In the genomic region with DNA sequence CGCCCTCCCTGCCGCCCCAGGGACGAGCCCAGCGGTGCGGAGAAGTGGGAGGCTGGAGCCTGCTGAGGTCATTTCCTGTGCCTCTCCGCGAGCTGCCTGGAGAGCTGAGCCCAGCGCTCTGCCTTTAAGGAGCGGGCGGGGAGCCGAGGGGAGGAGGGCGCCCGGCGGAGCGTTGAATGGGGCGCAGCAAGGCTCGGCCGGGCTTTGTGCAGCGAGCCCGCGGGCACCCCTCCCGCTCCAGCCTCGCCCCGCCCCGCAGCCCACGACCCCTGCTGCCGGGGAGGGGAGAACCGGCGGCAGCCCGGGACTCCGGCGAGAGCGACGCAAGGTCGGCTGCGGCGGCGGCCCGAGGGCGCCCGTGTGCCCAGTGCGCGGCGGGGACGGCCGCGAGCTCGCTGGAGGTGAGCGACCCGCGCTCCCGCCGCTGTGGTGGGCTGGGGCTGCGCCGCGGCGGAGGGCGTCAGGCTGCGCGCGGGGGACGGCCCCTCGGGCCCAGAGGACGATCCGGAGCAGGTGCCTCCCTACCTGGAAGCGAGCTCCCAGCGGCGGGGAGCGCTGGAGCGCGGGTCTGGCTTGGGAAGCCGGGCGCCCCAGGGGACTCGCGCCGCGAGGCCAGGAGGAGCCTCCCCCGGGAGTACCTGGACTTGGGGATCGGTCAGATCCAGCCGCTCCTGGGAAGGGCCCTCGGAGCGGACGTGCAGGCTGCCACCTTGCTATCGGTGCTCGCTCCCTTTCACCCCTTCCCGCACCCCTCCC, we compare ENCODE assay signal across 8 cellular contexts. TPM values are rescaled to one million over a fixed set of nuclear protein-coding genes. Genes with fewer than 3 reads are reported as not detected.
A peak's percentile ranks its signal among the peaks of the same experiment; 100 is the strongest.
DNase-seq lines count a peak whose midpoint lies in the region; ATAC-seq, FAIRE-seq and TF ChIP-seq lines count a peak whose summit lies in the region.

A gene (plus strand): TSS at position 293 of the 756 bp plus-strand sequence. CDS start 8,578 bp downstream, outside the sequence.

- no peaks in the 10 kb centered on the region for H3K9me1 ChIP-seq in keratinocyte (ENCODE audit: control insufficient read depth, extremely low read depth, insufficient read depth, low read length)

- H3K9ac ChIP-seq in keratinocyte (ENCODE audit: control insufficient read depth, extremely low read depth, insufficient read depth, low read length): peak within 1 kb of the TSS; percentile 59

- H3K4me3 ChIP-seq in GM23338 (peak within 1 kb of the TSS; percentile 87), keratinocyte (ENCODE audit: control insufficient read depth in 2 of 3, extremely low read depth in 1 of 3, insufficient read depth in 2 of 3, low read depth in 1 of 3, low read length in 3 of 3) (peak within 1 kb of the TSS; percentile 43 to 66 (median 62)), spleen (peak within 1 kb of the TSS; percentile 52 to 86 (median 66))

- peaks cover 46% of the 10 kb centered on the region for H3K27me3 Mint-ChIP-seq in CD4-positive, alpha-beta T cell
- H3K27me3 Mint-ChIP-seq in GM23338 (ENCODE audit: insufficient read depth, low read depth, poor library complexity) (peaks cover 19% of the 10 kb centered on the region), WTC11 (ENCODE audit: low read depth) (peaks cover 2% of the 10 kb centered on the region; the same call in 1 of the 2 replicates)
- H3K27me3 Mint-ChIP-seq in central memory CD8-positive, alpha-beta T cell: peaks cover 40% of the 10 kb centered on the region

- TF ChIP-seq POLR2A in spleen (IDR thresholded peaks at IDR 0.05): no peak

- intact Hi-C loops in CD4-positive, alpha-beta T cell (cut with DNase I, micrococcal nuclease): no loop called here
- intact Hi-C loops in spleen (cut with DNase I; ENCODE audit: low total_unique reads): no loop called here

- no peaks in the 10 kb centered on the region for H3K36me3 ChIP-seq in GM23338 (ENCODE audit: insufficient read depth)
- peaks cover 0 to 5% of the 10 kb centered on the region in 2 experiments for H3K36me3 ChIP-seq in keratinocyte (ENCODE audit: control insufficient read depth in 2 of 2, extremely low read depth in 1 of 2, insufficient read depth in 2 of 2, low read length in 2 of 2)
- H3K36me3 ChIP-seq in spleen: no peaks in the 10 kb centered on the region

- H3K4me3 Mint-ChIP-seq in CD4-positive, alpha-beta T cell: peak within 1 kb of the TSS; percentile 86
- H3K4me3 Mint-ChIP-seq in GM23338: peak within 1 kb of the TSS; percentile 84
- peak within 1 kb of the TSS; percentile 86 for H3K4me3 Mint-ChIP-seq in WTC11
- H3K4me3 Mint-ChIP-seq in central memory CD8-positive, alpha-beta T cell: peak within 1 kb of the TSS; percentile 55

- dilution Hi-C loops in keratinocyte (cut with MboI; ENCODE audit: extremely low pct_ligation_motif_present, low sequenced_read_pairs): no loop called here

- no peak for FAIRE-seq in keratinocyte (lab: Jason Lieb, UNC)

- H3K9me2 ChIP-seq in GM23338 (ENCODE audit: insufficient read depth): no peaks in the 10 kb centered on the region

- peaks cover 9% of the 10 kb centered on the region for H3K27me3 ChIP-seq in CD4-positive, alpha-beta T cell (ENCODE audit: control insufficient read depth, insufficient read depth, low read length)
- H3K27me3 ChIP-seq in GM23338 (ENCODE audit: insufficient read depth) (peaks cover 12% of the 10 kb centered on the region; the same call in 1 of the 2 replicates), keratinocyte (ENCODE audit: control insufficient read depth, extremely low read depth, insufficient read depth, low read length) (no peaks in the 10 kb centered on the region), spleen (replicated peaks in 1 of 7) (peaks cover 0 to 30% (median 13%) of the 10 kb centered on the region in 7 donors)

- 0 to 4% (median 1%) methylated on average over 6 to 86 of the region's 86 CpGs for WGBS in spleen, 5 donors

- H3K4me1 ChIP-seq in GM23338 (ENCODE audit: insufficient read depth): peaks cover 22% of the 10 kb centered on the region
- peaks cover 4% of the 10 kb centered on the region for H3K4me1 ChIP-seq in keratinocyte (ENCODE audit: control insufficient read depth, extremely low read depth, insufficient read depth, low read length)
- H3K4me1 ChIP-seq in spleen: peaks cover 0 to 21% (median 14%) of the 10 kb centered on the region in 6 donors

- no peak for TF ChIP-seq CTCF in CD4-positive, alpha-beta T cell (IDR thresholded peaks at IDR 0.05)
- TF ChIP-seq CTCF in GM23338 (conservative IDR thresholded peaks at IDR 0.05; ENCODE audit: low read depth in 2 of 2): 0 out of 4 replicates have a peak, but pooled peaks of 1 of the 2 experiments have one; percentile 4
- TF ChIP-seq CTCF in WTC11 (IDR thresholded peaks at IDR 0.05): no peak
- peak in 1 of 3 experiments; percentile 8 for TF ChIP-seq CTCF in keratinocyte (optimal IDR thresholded peaks at IDR 0.05 in 1 of 3, IDR thresholded peaks at IDR 0.05 in 1 of 3, conservative IDR thresholded peaks at IDR 0.05 in 1 of 3; ENCODE audit: extremely low read depth in 1 of 3, insufficient read depth in 2 of 3, low read length in 3 of 3)
- no peak for TF ChIP-seq CTCF in spleen (IDR thresholded peaks at IDR 0.05 in 8 of 11, conservative IDR thresholded peaks at IDR 0.05 in 3 of 11)

- H3K9me3 Mint-ChIP-seq in CD4-positive, alpha-beta T cell: no peaks in the 10 kb centered on the region
- H3K9me3 Mint-ChIP-seq in GM23338 (no peaks in the 10 kb centered on the region), WTC11 (no peaks in the 10 kb centered on the region)
- no peaks in the 10 kb centered on the region for H3K9me3 Mint-ChIP-seq in central memory CD8-positive, alpha-beta T cell

- H4K20me1 ChIP-seq in GM23338 (replicated peaks; ENCODE audit: insufficient read depth) (no peaks in the 10 kb centered on the region), keratinocyte (ENCODE audit: control insufficient read depth, extremely low read depth, insufficient read depth, low read length) (no peaks in the 10 kb centered on the region)

- peak within 1 kb of the TSS; percentile 97 for H2AFZ ChIP-seq in GM23338
- H2AFZ ChIP-seq in keratinocyte (ENCODE audit: control insufficient read depth, low read length): peak within 1 kb of the TSS; percentile 41

- peaks cover 4% of the 10 kb centered on the region for H3K4me1 Mint-ChIP-seq in CD4-positive, alpha-beta T cell (ENCODE audit: low read depth)
- H3K4me1 Mint-ChIP-seq in GM23338 (peaks cover 13% of the 10 kb centered on the region), WTC11 (peaks cover 34% of the 10 kb centered on the region)
- H3K4me1 Mint-ChIP-seq in central memory CD8-positive, alpha-beta T cell: no peaks in the 10 kb centered on the region

- H3K27ac Mint-ChIP-seq in CD4-positive, alpha-beta T cell: no peak within 1 kb of the TSS
- peak within 1 kb of the TSS; percentile 78; the same call in 1 of the 2 replicates for H3K27ac Mint-ChIP-seq in GM23338
- H3K27ac Mint-ChIP-seq in WTC11: peak within 1 kb of the TSS; percentile 89
- no peak within 1 kb of the TSS for H3K27ac Mint-ChIP-seq in central memory CD8-positive, alpha-beta T cell (ENCODE audit: low read depth)

- CTCF ChIA-PET in CD4-positive, alpha-beta T cell (lab: Charles Lee): interaction anchor here (1.8 kb wide), 1 partner anchor 38 kb away, joined by 5 read pairs; no protein-coding TSS in a partner anchor
- CTCF ChIA-PET in WTC11 (lab: Charles Lee): interaction anchor here (0.7 to 5.3 kb wide), 14 partner anchors 9 to 174 kb away, joined by 3 to 40 read pairs (median 4); a partner anchor contains a TSS

- H3F3A ChIP-seq in GM23338 (replicated peaks; ENCODE audit: low read depth): 0 out of 2 replicates have a peak, but pooled peaks cover 10% of the 10 kb centered on the region

- H3K36me3 Mint-ChIP-seq in CD4-positive, alpha-beta T cell (ENCODE audit: low read depth): no peaks in the 10 kb centered on the region
- H3K36me3 Mint-ChIP-seq in GM23338 (ENCODE audit: low read depth): no peaks in the 10 kb centered on the region
- no peaks in the 10 kb centered on the region for H3K36me3 Mint-ChIP-seq in WTC11
- no peaks in the 10 kb centered on the region for H3K36me3 Mint-ChIP-seq in central memory CD8-positive, alpha-beta T cell (ENCODE audit: insufficient read depth)

- H3K4me2 ChIP-seq in GM23338 (peak within 1 kb of the TSS; percentile 95), keratinocyte (ENCODE audit: control insufficient read depth, extremely low read depth, insufficient read depth, low read depth, low read length) (peak within 1 kb of the TSS; percentile 83)

- DNase-seq in CD4-positive, alpha-beta T cell: peak in 9 of 10 experiments; percentile 13 to 48 (median 26)
- DNase-seq in GM23338 (ENCODE audit: low spot score): peak; percentile 92
- DNase-seq in NCI-H1694 treated with DMSO at 0.1 percent for 48 hours (lab: John Stamatoyannopoulos, UW): peak; percentile 52
- DNase-seq in WTC11 (ENCODE audit: low spot score): peak; percentile 75
- no peak for DNase-seq in central memory CD8-positive, alpha-beta T cell (ENCODE audit: low spot score in 2 of 2)
- DNase-seq in keratinocyte (ENCODE audit: low read depth, low spot score): no peak
- peak; percentile 88 for DNase-seq in spleen

- POLR2A ChIA-PET in CD4-positive, alpha-beta T cell (lab: Charles Lee): interaction anchor here (0.6 to 1.4 kb wide), 6 partner anchors 13 to 162 kb away, joined by 3 to 5 read pairs (median 3); a partner anchor contains a TSS
- POLR2A ChIA-PET in WTC11 (lab: Charles Lee): interaction anchor here (0.6 to 2.6 kb wide), 6 partner anchors 9 to 162 kb away, joined by 3 to 29 read pairs (median 3); no protein-coding TSS in a partner anchor

- H3K79me2 ChIP-seq in GM23338 (replicated peaks; ENCODE audit: insufficient read depth) (peaks cover 10% of the 10 kb centered on the region; the same call in 1 of the 2 replicates), keratinocyte (ENCODE audit: control insufficient read depth, insufficient read depth, low read length) (no peaks in the 10 kb centered on the region)

- ATAC-seq in CD4-positive, alpha-beta T cell (ENCODE audit: poor library complexity): peak; percentile 87
- ATAC-seq in GM23338 (peak; percentile 88), WTC11 (peak; percentile 88), HG03354 (IDR thresholded peaks at IDR 0.05; ENCODE audit: poor library complexity, severe bottlenecking, unreplicated experiment) (no peak)
- ATAC-seq in central memory CD8-positive, alpha-beta T cell (replicated peaks; ENCODE audit: extremely low read depth, poor library complexity, severe bottlenecking): peak; percentile 84

- no peak within 1 kb of the TSS for H3K27ac ChIP-seq in CD4-positive, alpha-beta T cell (ENCODE audit: low read depth, low read length)
- H3K27ac ChIP-seq in GM23338 (ENCODE audit: low read depth) (no peak within 1 kb of the TSS), keratinocyte (ENCODE audit: control insufficient read depth, insufficient read depth, low read length) (no peak within 1 kb of the TSS), spleen (peak within 1 kb of the TSS in 4 of 8 donors; percentile 38 to 70 (median 50))

- H3K9me3 ChIP-seq in CD4-positive, alpha-beta T cell (ENCODE audit: control insufficient read depth, low read length): no peaks in the 10 kb centered on the region
- H3K9me3 ChIP-seq in keratinocyte (ENCODE audit: control insufficient read depth, low read depth, low read length) (no peaks in the 10 kb centered on the region), spleen (no peaks in the 10 kb centered on the region)

RNA-seq across cellular contexts. Expression of the gene that starts here (rescaled TPM):
- under 1 TPM; 0.16 to 0.53 TPM for total RNA-seq in CD4-positive, alpha-beta T cell
- 30.6 and 33.9 TPM in 2 replicates for total RNA-seq in GM23338 (2014; rRNA removed; shearing (Covaris generic))
- polyA plus RNA-seq in GM23338 (2016; fragmentation: Nextera tagmentation; extraction: Ambion mirVana): 14.7 and 15.4 TPM in 2 replicates
- 45.4 to 49.8 TPM (median 48.3 TPM) in 3 replicates for total RNA-seq in WTC11 (2021)
- polyA plus RNA-seq in keratinocyte: 2.6 to 4.4 TPM (median 2.9 TPM) in 3 replicates
- 3.1 TPM for polyA plus RNA-seq in keratinocyte (2011; ENCODE audit: low read depth)
- polyA plus RNA-seq in keratinocyte (2011; cell fraction: cytosol; rRNA removed): 0.75 and 1.4 TPM in 2 replicates
- polyA plus RNA-seq in keratinocyte (2011; cell fraction: nucleus; rRNA removed): 13.4 and 16.7 TPM in 2 replicates
- 1.6 and 5.2 TPM in 2 replicates for polyA plus RNA-seq in keratinocyte (2012; ENCODE audit: low replicate concordance)
- 2.7 to 7.4 TPM (median 4.1 TPM) in 3 replicates for polyA minus RNA-seq in keratinocyte
- not detected for polyA minus RNA-seq in keratinocyte (2011; cell fraction: cytosol; rRNA and poly(A)+ RNA removed)
- 6.0 and 6.5 TPM in 2 replicates for polyA minus RNA-seq in keratinocyte (2011; cell fraction: nucleus; rRNA and poly(A)+ RNA removed)
- total RNA-seq in spleen: 1 to 10 TPM; 1.7 to 7.1 (median 5.0) TPM
- 1 to 10 TPM in 2 of 3 donors, under 1 TPM in 1; 0.56 to 5.1 (median 1.1) TPM for polyA plus RNA-seq in spleen

Comparison
In these comparisons a context has a peak if more than half of its experiments do, and no peak if none do; other contexts are left out.
1. Peak in DNase-seq and ATAC-seq in CD4-positive, alpha-beta T cell; RNA of the gene not detected or under 1 TPM.
2. DNase-seq: peak in GM23338 (single experiment), NCI-H1694 treated with DMSO at 0.1 percent for 48 hours (single experiment), WTC11 (single experiment) and spleen (single experiment); none in central memory CD8-positive, alpha-beta T cell (0 of 2) and keratinocyte (single experiment).
3. H3K27ac Mint-ChIP-seq: peak in GM23338 (single experiment) and WTC11 (single experiment); none in CD4-positive, alpha-beta T cell (single experiment) and central memory CD8-positive, alpha-beta T cell (single experiment).
4. Peak in every context shown above with its lines, with median percentiles within 50 percentile points of each other: H3K4me3 Mint-ChIP-seq and H3K4me3 ChIP-seq.